ENCODE assay signal across 20 cellular contexts in the genomic region with DNA sequence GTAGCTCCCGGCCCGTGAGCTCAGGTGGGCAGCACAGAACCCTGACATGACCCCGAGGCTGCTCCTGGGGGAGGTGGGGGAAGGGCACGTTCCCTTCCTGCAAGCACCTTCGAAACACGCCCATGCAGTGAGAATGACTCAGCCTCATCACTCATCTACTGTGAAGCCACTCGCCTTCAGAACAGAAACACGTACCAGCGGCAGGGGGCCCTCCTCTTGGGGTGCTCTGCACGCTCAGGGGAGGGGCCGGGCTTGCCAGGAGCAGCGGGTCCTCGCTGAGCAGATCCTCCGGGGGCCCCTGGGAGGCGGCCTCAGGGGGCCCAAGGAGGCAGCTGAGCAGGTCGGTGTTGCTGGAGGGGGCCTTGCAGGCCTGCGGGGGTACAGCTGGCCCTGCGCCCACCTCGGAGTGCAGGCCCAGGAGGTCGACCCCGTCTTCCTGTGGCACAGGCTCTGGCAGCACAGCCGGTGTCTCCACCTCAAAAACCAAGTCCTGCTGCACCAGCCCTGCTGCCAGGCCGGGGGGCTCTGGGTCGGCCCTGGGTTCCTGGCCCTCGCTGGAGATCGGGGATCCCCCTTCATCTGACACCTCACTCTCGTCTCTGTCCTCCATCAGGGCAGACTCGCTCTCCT. TPM values are rescaled to one million over a fixed set of nuclear protein-coding genes. Genes with fewer than 3 reads are reported as not detected.
DNase-seq lines count a peak whose midpoint lies in the region; ATAC-seq, FAIRE-seq and TF ChIP-seq lines count a peak whose summit lies in the region.
"Had no signal": no experiment of that assay in that cellular context is flagged by ENCODE, and none has a peak within 500 bp of the region (broad histone marks: within the 10 kb centered on the region; RNA-seq: fewer than 3 reads in every experiment).

No MANE protein-coding gene starts in this region.

- peaks cover 0 to 74% of the 10 kb centered on the region in 2 experiments; a peak in 2 of 3 replicates for H3K36me3 ChIP-seq in HEK293 (ENCODE audit: control insufficient read depth in 2 of 2, insufficient read depth in 1 of 2, low read length in 2 of 2)
- peaks cover 21% of the 10 kb centered on the region for H3K36me3 ChIP-seq in astrocyte (ENCODE audit: insufficient read depth, low read length)
- peaks cover 75% of the 10 kb centered on the region for H3K36me3 ChIP-seq in upper lobe of right lung
- H3K36me3 ChIP-seq in GM23248 (ENCODE audit: low read depth), result peaks cover 8% of the 10 kb centered on the region; the same call in 1 of the 2 replicates

- CTCF ChIA-PET in HEK293 (lab: Yijun Ruan, JAX), result no interaction called here

- H3K27me3 ChIP-seq in astrocyte (ENCODE audit: insufficient read depth, low read length), result no peaks in the 10 kb centered on the region
- H3K27me3 ChIP-seq in upper lobe of right lung, result no peaks in the 10 kb centered on the region
- H3K27me3 ChIP-seq in GM23248 (replicated peaks; ENCODE audit: insufficient read depth), result no peaks in the 10 kb centered on the region
- H3K27me3 ChIP-seq: pancreas, Peyer's patch, transverse colon had no signal

- peak overlapping the region; percentile 75 for H3K27ac Mint-ChIP-seq in astrocyte (ENCODE audit: unreplicated experiment)

- H3K9ac ChIP-seq in astrocyte (ENCODE audit: low read length) (no peak overlapping the region), GM23248 (no peak overlapping the region)

- H2AFZ ChIP-seq in astrocyte (ENCODE audit: low read depth, low read length), result no peak overlapping the region
- H2AFZ ChIP-seq in GM23248, result no peak overlapping the region

- H3K4me1 Mint-ChIP-seq in astrocyte (ENCODE audit: low read depth, unreplicated experiment), result no peaks in the 10 kb centered on the region

- H3K27ac ChIP-seq in HEK293 (ENCODE audit: extremely low read depth, low read depth, low read length), result no peak overlapping the region
- H3K27ac ChIP-seq in astrocyte (ENCODE audit: low read depth, low read length), result no peak overlapping the region
- H3K27ac ChIP-seq in upper lobe of right lung, result no peak overlapping the region
- no peak overlapping the region for H3K27ac ChIP-seq in GM23248
- H3K27ac ChIP-seq: pancreas, Peyer's patch, transverse colon had no signal

- H3K9me3 Mint-ChIP-seq in astrocyte (ENCODE audit: unreplicated experiment), result peaks cover 1% of the 10 kb centered on the region

- H3K27me3 Mint-ChIP-seq in astrocyte (ENCODE audit: low read depth, unreplicated experiment), result no peaks in the 10 kb centered on the region

- no peaks in the 10 kb centered on the region for H3K4me1 ChIP-seq in HEK293 (ENCODE audit: control insufficient read depth, insufficient read depth, low read length)
- peaks cover 9% of the 10 kb centered on the region for H3K4me1 ChIP-seq in astrocyte (ENCODE audit: insufficient read depth, low read length)
- no peaks in the 10 kb centered on the region for H3K4me1 ChIP-seq in upper lobe of right lung
- H3K4me1 ChIP-seq in GM23248 (ENCODE audit: insufficient read depth), result no peaks in the 10 kb centered on the region
- H3K4me1 ChIP-seq: pancreas, Peyer's patch, transverse colon had no signal

- intact Hi-C loops in upper lobe of right lung (cut with DNase I), result no loop called here

- H3K4me3 Mint-ChIP-seq in astrocyte (ENCODE audit: unreplicated experiment), result no peak overlapping the region

- no peaks in the 10 kb centered on the region for H3K9me2 ChIP-seq in GM23248 (ENCODE audit: insufficient read depth)

- H3K9me3 ChIP-seq in HEK293 (ENCODE audit: control insufficient read depth, insufficient read depth, low read depth, low read length), result no peaks in the 10 kb centered on the region
- H3K9me3 ChIP-seq in astrocyte (ENCODE audit: insufficient read depth, low read depth, low read length), result no peaks in the 10 kb centered on the region
- no peaks in the 10 kb centered on the region for H3K9me3 ChIP-seq in upper lobe of right lung
- no peaks in the 10 kb centered on the region for H3K9me3 ChIP-seq in GM23248 (ENCODE audit: low read depth)
- H3K9me3 ChIP-seq: pancreas, Peyer's patch, transverse colon had no signal

- 84 to 90% methylated on average over 25 to 28 of the region's 28 CpGs for WGBS in GM23248 (ENCODE audit: low coverage in 1 of 2, low lambda C conversion rate in 2 of 2, missing lambda C conversion rate in 2 of 2), 2 experiments

- peak overlapping the region; percentile 20 for H3K4me2 ChIP-seq in astrocyte (ENCODE audit: low read length)
- H3K4me2 ChIP-seq in GM23248 (ENCODE audit: unreplicated experiment), result no peak overlapping the region

- H3K4me3 ChIP-seq in HEK293 (ENCODE audit: low read depth, low read length) (no peak overlapping the region), astrocyte (ENCODE audit: insufficient read depth, low read depth, low read length) (no peak overlapping the region), upper lobe of right lung (no peak overlapping the region), GM23248 (no peak overlapping the region)
- H3K4me3 ChIP-seq: pancreas, Peyer's patch, transverse colon had no signal

- in situ Hi-C loops in Caki2 (cut with HindIII; ENCODE audit: low pct_unique_long_range_greater_than_20kb, low sequenced_read_pairs) (no loop called here), GM23248 (cut with MboI) (no loop called here)

- POLR2A ChIA-PET in HEK293 (lab: Yijun Ruan, JAX), result no interaction called here

- H3F3A ChIP-seq in GM23248 (ENCODE audit: insufficient read depth), result no peaks in the 10 kb centered on the region

- H3K79me2 ChIP-seq in astrocyte (ENCODE audit: insufficient read depth, low read length) (no peaks in the 10 kb centered on the region), GM23248 (ENCODE audit: insufficient read depth) (no peaks in the 10 kb centered on the region)

- no peak for ATAC-seq in upper lobe of right lung
- no peak for ATAC-seq in GM18868 (IDR thresholded peaks at IDR 0.05; ENCODE audit: unreplicated experiment)
- ATAC-seq: pancreas had no signal

- H3K36me3 Mint-ChIP-seq in astrocyte (ENCODE audit: low read depth, unreplicated experiment), result peaks cover 30% of the 10 kb centered on the region

- DNase-seq in Caki2 (ENCODE audit: low read depth) (peak; percentile 54), astrocyte (ENCODE audit: low read depth) (peak; percentile 49), iPS-NIHi11 (ENCODE audit: low spot score) (peak; percentile 8), upper lobe of right lung (no peak), GM23248 (no peak)
- DNase-seq: activated CD8-positive, alpha-beta memory T cell treated with anti-CD3 and anti-CD28 coated beads for 24 hours; activated gamma-delta T cell; C1 segment of cervical spinal cord; DMS53; effector CD4-positive, alpha-beta T cell; NCI-H2029 treated with DMSO at 0.1 percent for 48 hours; NCI-H526 treated with DMSO at 0.1 percent for 48 hours; Peyer's patch; stimulated activated CD4-positive, alpha-beta T cell treated with anti-CD3 and anti-CD28 coated beads, Interleukin-4, amount 100 ng/mL, for 24 hours; transverse colon had no signal

- H4K20me1 ChIP-seq in astrocyte (ENCODE audit: insufficient read depth, low read length) (peaks cover 18% of the 10 kb centered on the region), GM23248 (ENCODE audit: insufficient read depth) (no peaks in the 10 kb centered on the region)

- no peak for FAIRE-seq in astrocyte (lab: Jason Lieb, UNC)
- FAIRE-seq: GM19239, pancreas had no signal

- TF ChIP-seq CTCF in HEK293 (tag by site-specific recombination; IDR thresholded peaks at IDR 0.05) (no peak), astrocyte (IDR thresholded peaks at IDR 0.05; ENCODE audit: insufficient read depth, low read depth, low read length) (no peak), upper lobe of right lung (IDR thresholded peaks at IDR 0.05) (no peak)

TF ChIP-seq in HEK293, 187 proteins besides CTCF, POLR2A, EP300 and RAD21:
- TF ChIP-seq, protein P1, sequence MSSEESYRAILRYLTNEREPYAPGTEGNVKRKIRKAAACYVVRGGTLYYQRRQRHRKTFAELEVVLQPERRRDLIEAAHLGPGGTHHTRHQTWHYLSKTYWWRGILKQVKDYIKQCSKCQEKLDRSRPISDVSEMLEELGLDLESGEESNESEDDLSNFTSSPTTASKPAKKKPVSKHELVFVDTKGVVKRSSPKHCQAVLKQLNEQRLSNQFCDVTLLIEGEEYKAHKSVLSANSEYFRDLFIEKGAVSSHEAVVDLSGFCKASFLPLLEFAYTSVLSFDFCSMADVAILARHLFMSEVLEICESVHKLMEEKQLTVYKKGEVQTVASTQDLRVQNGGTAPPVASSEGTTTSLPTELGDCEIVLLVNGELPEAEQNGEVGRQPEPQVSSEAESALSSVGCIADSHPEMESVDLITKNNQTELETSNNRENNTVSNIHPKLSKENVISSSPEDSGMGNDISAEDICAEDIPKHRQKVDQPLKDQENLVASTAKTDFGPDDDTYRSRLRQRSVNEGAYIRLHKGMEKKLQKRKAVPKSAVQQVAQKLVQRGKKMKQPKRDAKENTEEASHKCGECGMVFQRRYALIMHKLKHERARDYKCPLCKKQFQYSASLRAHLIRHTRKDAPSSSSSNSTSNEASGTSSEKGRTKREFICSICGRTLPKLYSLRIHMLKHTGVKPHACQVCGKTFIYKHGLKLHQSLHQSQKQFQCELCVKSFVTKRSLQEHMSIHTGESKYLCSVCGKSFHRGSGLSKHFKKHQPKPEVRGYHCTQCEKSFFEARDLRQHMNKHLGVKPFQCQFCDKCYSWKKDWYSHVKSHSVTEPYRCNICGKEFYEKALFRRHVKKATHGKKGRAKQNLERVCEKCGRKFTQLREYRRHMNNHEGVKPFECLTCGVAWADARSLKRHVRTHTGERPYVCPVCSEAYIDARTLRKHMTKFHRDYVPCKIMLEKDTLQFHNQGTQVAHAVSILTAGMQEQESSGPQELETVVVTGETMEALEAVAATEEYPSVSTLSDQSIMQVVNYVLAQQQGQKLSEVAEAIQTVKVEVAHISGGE (tag by site-specific recombination; conservative IDR thresholded peaks at IDR 0.05; ENCODE audit: low read depth), result no peak
- TF ChIP-seq GLIS2 (tag by site-specific recombination; IDR thresholded peaks at IDR 0.05) (0 out of 2 replicates have a peak, but pooled peaks have one; percentile 6), ZIC2 (tag by site-specific recombination; IDR thresholded peaks at IDR 0.05) (peak; percentile 46; the same call in 1 of the 2 replicates), GLIS1 (tag by site-specific recombination; IDR thresholded peaks at IDR 0.05) (0 out of 2 replicates have a peak, but pooled peaks have one; percentile 20)

RNA-seq across cellular contexts. Expression of a gene that starts 40.9 kb away (rescaled TPM):
- total RNA-seq in Caki2 (2014; rRNA removed; shearing (Covaris generic); ENCODE audit: low replicate concordance), result 0.20 and 1.5 TPM in 2 replicates
- 0.41 and 1.9 TPM in 2 replicates for total RNA-seq in astrocyte
- 5.2 TPM for total RNA-seq in upper lobe of right lung
- total RNA-seq in GM23248 (2014; rRNA removed; shearing (Covaris generic)), result not detected in 2 replicates
- polyA plus RNA-seq in GM23248 (2016; fragmentation: Nextera tagmentation; extraction: Ambion mirVana), result not detected in 2 replicates
- total RNA-seq: fibroblast of villous mesenchyme had no signal

Comparison
In these comparisons a context has a peak if more than half of its experiments do, and no peak if none do; other contexts are left out.
1. DNase-seq: peak in Caki2 (single experiment), astrocyte (single experiment) and iPS-NIHi11 (single experiment); none in upper lobe of right lung (single experiment) and GM23248 (single experiment).